ENCODE assay signal across 7 cellular contexts in the genomic region with DNA sequence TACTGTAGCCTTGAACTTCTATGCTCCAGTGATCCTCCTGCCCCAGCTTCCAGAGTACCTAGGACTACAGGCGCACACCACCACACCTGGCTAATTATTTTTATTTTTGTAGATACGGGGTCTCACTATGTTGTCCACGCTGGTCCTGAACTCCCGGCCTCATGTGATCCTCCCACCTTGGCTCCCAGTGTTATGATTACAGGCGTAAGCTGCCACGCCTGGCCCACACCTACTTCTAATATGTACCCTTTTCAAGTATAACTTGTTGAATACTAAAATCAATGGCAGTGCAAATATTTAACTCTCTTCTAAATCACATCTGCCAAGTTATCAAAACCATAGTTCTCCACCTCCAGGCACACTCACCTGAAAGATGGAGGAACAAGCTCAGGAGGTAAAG.
"Had no signal": no experiment of that assay in that cellular context is flagged by ENCODE, and none has a peak within 500 bp of the region (broad histone marks: within the 10 kb centered on the region; RNA-seq: fewer than 3 reads in every experiment).

No MANE protein-coding gene starts in this region.

- ATAC-seq: GM23338, HepG2 had no signal

- H2AFZ ChIP-seq: GM23338 had no signal

- H3K4me2 ChIP-seq: GM23338, KMS-11 had no signal

- H3K27ac Mint-ChIP-seq: GM23338, H9 had no signal

- DNase-seq: H9, HCEC 1CT, KBM-7 had no signal

- H3K4me3 Mint-ChIP-seq: GM23338, H9 had no signal

- H3K4me3 ChIP-seq: GM23338 had no signal

- H3K27ac ChIP-seq: HL-60, KMS-11 had no signal

- H3K9me3 Mint-ChIP-seq: GM23338, H9 had no signal

- H3K9ac ChIP-seq: KMS-11 had no signal
